In genomic region chr1:118077331-118078055, GRCh38 we compare ENCODE assay signal across 9 cellular contexts.
DNase-seq lines count a peak whose midpoint lies in the region; ATAC-seq and TF ChIP-seq lines count a peak whose summit lies in the region.
"Had no signal": no experiment of that assay in that cellular context is flagged by ENCODE, and none has a peak within 500 bp of the region (broad histone marks: within the 10 kb centered on the region; RNA-seq: fewer than 3 reads in every experiment).

No MANE protein-coding gene starts in this region.

- H3K27me3 Mint-ChIP-seq in activated naive CD8-positive, alpha-beta T cell treated with anti-CD3 and anti-CD28 coated beads for 36 hours: peaks cover 4% of the 10 kb centered on the region

- no peaks in the 10 kb centered on the region for H3K4me1 ChIP-seq in DOHH2 (ENCODE audit: control insufficient read depth, low read length)
- H3K4me1 ChIP-seq in body of pancreas: no peaks in the 10 kb centered on the region
- peaks cover 24% of the 10 kb centered on the region for H3K4me1 ChIP-seq in mesodermal cell (ENCODE audit: control insufficient read depth, insufficient read depth, low read length, poor library complexity, severe bottlenecking)

- no peak overlapping the region for H3K4me2 ChIP-seq in DOHH2 (ENCODE audit: low read length)

- H3K9me3 ChIP-seq in DOHH2 (ENCODE audit: control insufficient read depth, insufficient read depth, low read length) (no peaks in the 10 kb centered on the region), body of pancreas (no peaks in the 10 kb centered on the region), mesodermal cell (ENCODE audit: control insufficient read depth, low read length) (no peaks in the 10 kb centered on the region)
- H3K9me3 ChIP-seq: mucosa of descending colon had no signal

- 16 to 26% methylated on average over 2 of the region's 2 CpGs for WGBS in body of pancreas, 2 donors
- no CpG with 5 or more reads among the region's 2 CpGs for WGBS in mesodermal cell (ENCODE audit: insufficient coverage in 2 of 2), 2 experiments

- H3K4me3 ChIP-seq in DOHH2 (ENCODE audit: low read length) (no peak overlapping the region), NB4 (ENCODE audit: low read depth, low read length) (no peak overlapping the region), body of pancreas (no peak overlapping the region), mesodermal cell (ENCODE audit: extremely low read depth, insufficient read depth, low read length, poor library complexity, severe bottlenecking) (no peak overlapping the region)
- H3K4me3 ChIP-seq: mucosa of descending colon had no signal

- no peaks in the 10 kb centered on the region for H3K36me3 ChIP-seq in DOHH2 (ENCODE audit: control insufficient read depth, low read length)
- no peaks in the 10 kb centered on the region for H3K36me3 ChIP-seq in body of pancreas (replicated peaks in 1 of 2; ENCODE audit: insufficient read depth in 1 of 2, low read depth in 2 of 2)
- H3K36me3 ChIP-seq in mesodermal cell (ENCODE audit: control insufficient read depth, insufficient read depth, low read length): no peaks in the 10 kb centered on the region

- H3K27ac ChIP-seq in DOHH2 (ENCODE audit: low read depth, low read length): no peak overlapping the region
- H3K27ac ChIP-seq in body of pancreas: no peak overlapping the region
- peak overlapping the region; percentile 39 for H3K27ac ChIP-seq in mesodermal cell (ENCODE audit: low read depth, low read length, severe bottlenecking)

- H3K4me1 Mint-ChIP-seq in activated naive CD8-positive, alpha-beta T cell treated with anti-CD3 and anti-CD28 coated beads for 36 hours: peaks cover 4% of the 10 kb centered on the region

- H3K9me3 Mint-ChIP-seq in activated naive CD8-positive, alpha-beta T cell treated with anti-CD3 and anti-CD28 coated beads for 36 hours: no peaks in the 10 kb centered on the region
- peaks cover 0 to 3% of the 10 kb centered on the region in 2 donors for H3K9me3 Mint-ChIP-seq in activated naive CD4-positive, alpha-beta T cell treated with anti-CD3 and anti-CD28 coated beads, Interleukin-2, amount 50 U/mL, for 72 hours

- no peaks in the 10 kb centered on the region for H3K79me2 ChIP-seq in DOHH2 (ENCODE audit: control insufficient read depth, low read length)

- intact Hi-C loops in body of pancreas (cut with DNase I): loop anchor here (10.0 kb wide), 2 partner anchors 67 to 927 kb away; no protein-coding TSS in a partner anchor

- no peaks in the 10 kb centered on the region for H3K27me3 ChIP-seq in DOHH2 (ENCODE audit: control insufficient read depth, low read length)
- no peaks in the 10 kb centered on the region for H3K27me3 ChIP-seq in body of pancreas

- no peaks in the 10 kb centered on the region for H4K20me1 ChIP-seq in DOHH2 (ENCODE audit: control insufficient read depth, insufficient read depth, low read depth, low read length)

- H3K9me2 ChIP-seq in DOHH2 (replicated peaks; ENCODE audit: control insufficient read depth, low read length): no peaks in the 10 kb centered on the region

- peak; percentile 26 for DNase-seq in NB4 (ENCODE audit: low read depth)
- peak; percentile 26 to 55 (median 37) for DNase-seq in body of pancreas
- DNase-seq in activated naive CD8-positive, alpha-beta T cell treated with anti-CD3 and anti-CD28 coated beads for 36 hours: no peak
- DNase-seq in retina: no peak
- no peak for DNase-seq in activated naive CD4-positive, alpha-beta T cell treated with anti-CD3 and anti-CD28 coated beads, Interleukin-2, amount 50 U/mL, for 72 hours (ENCODE audit: low spot score in 2 of 2)
- DNase-seq in hepatic stellate cell (ENCODE audit: low spot score): no peak

- TF ChIP-seq POLR2A in NB4 (IDR thresholded peaks at IDR 0.05; ENCODE audit: extremely low read depth, insufficient read length) (no peak), body of pancreas (IDR thresholded peaks at IDR 0.05) (no peak)

- no peak overlapping the region for H3K27ac Mint-ChIP-seq in activated naive CD8-positive, alpha-beta T cell treated with anti-CD3 and anti-CD28 coated beads for 36 hours
- H3K27ac Mint-ChIP-seq in activated naive CD4-positive, alpha-beta T cell treated with anti-CD3 and anti-CD28 coated beads, Interleukin-2, amount 50 U/mL, for 72 hours: no peak overlapping the region

- peak; percentile 68 for ATAC-seq in body of pancreas
- no peak for ATAC-seq in activated naive CD4-positive, alpha-beta T cell treated with anti-CD3 and anti-CD28 coated beads, Interleukin-2, amount 50 U/mL, for 72 hours
- ATAC-seq: mucosa of descending colon had no signal

- TF ChIP-seq CTCF in DOHH2 (IDR thresholded peaks at IDR 0.05; ENCODE audit: low read depth, low read length, poor library complexity, severe bottlenecking): peak; percentile 38
- peak; percentile 22 for TF ChIP-seq CTCF in NB4 (IDR thresholded peaks at IDR 0.05; ENCODE audit: low read depth, low read length)
- peak; percentile 52 to 73 (median 66) for TF ChIP-seq CTCF in body of pancreas (IDR thresholded peaks at IDR 0.05)

- H3K36me3 Mint-ChIP-seq in activated naive CD8-positive, alpha-beta T cell treated with anti-CD3 and anti-CD28 coated beads for 36 hours: no peaks in the 10 kb centered on the region
- H3K36me3 Mint-ChIP-seq in activated naive CD4-positive, alpha-beta T cell treated with anti-CD3 and anti-CD28 coated beads, Interleukin-2, amount 50 U/mL, for 72 hours: no peaks in the 10 kb centered on the region

- H3F3A ChIP-seq in DOHH2 (ENCODE audit: control insufficient read depth, insufficient read depth): no peaks in the 10 kb centered on the region

- H3K4me3 Mint-ChIP-seq in activated naive CD8-positive, alpha-beta T cell treated with anti-CD3 and anti-CD28 coated beads for 36 hours: no peak overlapping the region

Comparison
In these comparisons a context has a peak if more than half of its experiments do, and no peak if none do; other contexts are left out.
1. DNase-seq: peak in NB4 (single experiment) and body of pancreas (4 of 4); none in activated naive CD8-positive, alpha-beta T cell treated with anti-CD3 and anti-CD28 coated beads for 36 hours (single experiment), retina (single experiment), activated naive CD4-positive, alpha-beta T cell treated with anti-CD3 and anti-CD28 coated beads, Interleukin-2, amount 50 U/mL, for 72 hours (0 of 2) and hepatic stellate cell (single experiment).
2. Peak in every context shown above with its lines, with median percentiles within 50 percentile points of each other: CTCF ChIP-seq.